29 cellular contexts compared by ENCODE assay signal in the genomic region with DNA sequence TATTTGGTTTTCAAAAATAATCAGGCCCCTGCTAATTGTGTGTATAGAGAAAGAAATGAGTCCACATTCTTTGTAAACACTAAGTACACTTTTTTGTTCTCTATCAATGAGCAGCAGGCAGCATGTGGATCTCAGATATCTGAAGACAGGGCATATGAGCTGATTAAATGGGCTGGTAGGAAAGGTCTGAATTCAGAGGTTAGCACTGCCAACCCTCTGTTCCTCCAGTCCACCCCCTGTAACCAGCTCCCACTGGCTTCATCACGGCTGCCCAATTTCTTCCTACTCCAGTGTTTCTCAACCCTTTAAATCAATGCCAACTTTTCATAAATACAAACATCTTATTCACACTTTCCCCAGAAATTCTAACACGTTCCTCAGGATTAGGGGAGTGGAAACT.
"Had no signal": no experiment of that assay in that cellular context is flagged by ENCODE, and none has a peak within 500 bp of the region (broad histone marks: within the 10 kb centered on the region; RNA-seq: fewer than 3 reads in every experiment).

No MANE protein-coding gene starts in this region.

- H3K36me3 Mint-ChIP-seq: memory B cell, natural killer cell had no signal

- H3K79me2 ChIP-seq: parathyroid adenoma had no signal

- H3K4me3 Mint-ChIP-seq: dendritic cell treated with granulocyte-macrophage colony-stimulating factor and Interleukin-4, amounts not matched to agents 40 ng/mL and 50 ng/mL, for 4 days; endodermal cell; memory B cell; natural killer cell; stimulated activated naive CD8-positive, alpha-beta T cell treated with anti-CD3 and anti-CD28 coated beads, Interleukin-15, amount 100 ng/mL, for 72 hours had no signal

- H3K9me3 ChIP-seq: colonic mucosa, vagina had no signal

- H3K9ac ChIP-seq: parathyroid adenoma had no signal

- H3K4me1 ChIP-seq: colonic mucosa, foreskin keratinocyte, heart right ventricle, lower lobe of right lung, parathyroid adenoma, right lobe of liver, suprapubic skin, transverse colon, vagina had no signal

- H3K27me3 Mint-ChIP-seq: dendritic cell treated with granulocyte-macrophage colony-stimulating factor and Interleukin-4, amounts not matched to agents 40 ng/mL and 50 ng/mL, for 4 days; memory B cell; progenitor cell of endocrine pancreas; stimulated activated naive CD8-positive, alpha-beta T cell treated with anti-CD3 and anti-CD28 coated beads, Interleukin-15, amount 100 ng/mL, for 72 hours had no signal

- H3K4me2 ChIP-seq: smooth muscle cell had no signal

- DNase-seq: colonic mucosa; effector CD8-positive, alpha-beta T cell; endodermal cell; foreskin keratinocyte; glutamatergic neuron; heart right ventricle; hippocampal formation; left colon; left ventricle myocardium superior; lower lobe of right lung; natural killer cell; right lobe of liver; stimulated activated CD4-positive, alpha-beta T cell treated with anti-CD3 and anti-CD28 coated beads, Interleukin-12 subunit alpha, Interleukin-12 subunit beta, amount 100 ng/mL, for 4 hours; stimulated activated CD4-positive, alpha-beta T cell treated with anti-CD3 and anti-CD28 coated beads, Interleukin-1b, Interleukin-23, amount 100 ng/mL, for 48 hours; stimulated activated CD4-positive, alpha-beta T cell treated with anti-CD3 and anti-CD28 coated beads, Interleukin-4, amount 100 ng/mL, for 1 hour; stimulated activated CD8-positive, alpha-beta memory T cell treated with anti-CD3 and anti-CD28 coated beads, Interleukin-4, amount 100 ng/mL, for 48 hours; stimulated activated naive CD4-positive, alpha-beta T cell; stimulated activated naive CD8-positive, alpha-beta T cell treated with anti-CD3 and anti-CD28 coated beads, Interleukin-15, amount 100 ng/mL, for 72 hours; transverse colon had no signal

- H3K27ac Mint-ChIP-seq: dendritic cell treated with granulocyte-macrophage colony-stimulating factor and Interleukin-4, amounts not matched to agents 40 ng/mL and 50 ng/mL, for 4 days; endodermal cell; memory B cell; natural killer cell; progenitor cell of endocrine pancreas; stimulated activated naive CD8-positive, alpha-beta T cell treated with anti-CD3 and anti-CD28 coated beads, Interleukin-15, amount 100 ng/mL, for 72 hours had no signal

- H3K36me3 ChIP-seq: colonic mucosa, esophagus muscularis mucosa, heart right ventricle, lower lobe of right lung, neutrophil, right lobe of liver, suprapubic skin, transverse colon, vagina had no signal

- H3K4me1 Mint-ChIP-seq: memory B cell; natural killer cell; stimulated activated naive CD8-positive, alpha-beta T cell treated with anti-CD3 and anti-CD28 coated beads, Interleukin-15, amount 100 ng/mL, for 72 hours had no signal

- H3K27ac ChIP-seq: colonic mucosa, epithelial cell of prostate, esophagus muscularis mucosa, foreskin keratinocyte, heart right ventricle, lower lobe of right lung, neutrophil, parathyroid adenoma, right lobe of liver, suprapubic skin, transverse colon, vagina had no signal

- H3K27me3 ChIP-seq: colonic mucosa, esophagus muscularis mucosa, foreskin keratinocyte, heart right ventricle, neutrophil, right lobe of liver, suprapubic skin, transverse colon, vagina had no signal

- ATAC-seq: foreskin keratinocyte; heart right ventricle; left colon; left ventricle myocardium superior; lower lobe of right lung; natural killer cell; right lobe of liver; stimulated activated naive CD8-positive, alpha-beta T cell treated with anti-CD3 and anti-CD28 coated beads, Interleukin-15, amount 100 ng/mL, for 72 hours had no signal

- H3K4me3 ChIP-seq: colonic mucosa, esophagus muscularis mucosa, heart right ventricle, lower lobe of right lung, right lobe of liver, smooth muscle cell, suprapubic skin, transverse colon, vagina had no signal

- H2AFZ ChIP-seq: parathyroid adenoma had no signal
